In the genomic region with DNA sequence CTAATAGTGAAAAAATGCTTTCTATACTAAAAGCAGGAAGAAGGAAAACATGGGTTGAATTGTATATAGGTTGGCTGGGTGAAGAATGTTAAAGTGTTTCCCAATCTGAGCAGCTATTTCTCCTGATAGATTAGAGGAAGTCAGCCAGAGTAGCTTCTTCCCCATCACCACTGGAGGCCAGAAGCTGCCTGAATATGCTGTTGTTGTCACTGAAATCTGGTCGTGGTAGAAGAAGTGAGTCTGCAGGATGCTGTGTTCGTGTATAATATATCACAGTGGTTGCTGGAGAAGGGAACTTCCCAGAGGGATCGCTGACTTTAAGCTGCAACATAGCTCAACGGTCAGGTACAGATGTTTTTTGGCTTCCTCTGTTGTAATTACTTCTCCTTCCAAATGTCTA, we compare ENCODE assay signal across 1 cellular context.
TF ChIP-seq lines count a peak whose summit lies in the region.

No MANE protein-coding gene starts in this region.

TF ChIP-seq in IMR-90, 13 proteins besides CTCF, POLR2A, EP300 and RAD21 (continued from another document):
- TF ChIP-seq, protein P1, sequence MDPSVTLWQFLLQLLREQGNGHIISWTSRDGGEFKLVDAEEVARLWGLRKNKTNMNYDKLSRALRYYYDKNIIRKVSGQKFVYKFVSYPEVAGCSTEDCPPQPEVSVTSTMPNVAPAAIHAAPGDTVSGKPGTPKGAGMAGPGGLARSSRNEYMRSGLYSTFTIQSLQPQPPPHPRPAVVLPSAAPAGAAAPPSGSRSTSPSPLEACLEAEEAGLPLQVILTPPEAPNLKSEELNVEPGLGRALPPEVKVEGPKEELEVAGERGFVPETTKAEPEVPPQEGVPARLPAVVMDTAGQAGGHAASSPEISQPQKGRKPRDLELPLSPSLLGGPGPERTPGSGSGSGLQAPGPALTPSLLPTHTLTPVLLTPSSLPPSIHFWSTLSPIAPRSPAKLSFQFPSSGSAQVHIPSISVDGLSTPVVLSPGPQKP (IDR thresholded peaks at IDR 0.05; ENCODE audit: borderline replicate concordance, low read depth, low read length), result no peak
- TF ChIP-seq RFX5 (IDR thresholded peaks at IDR 0.05; ENCODE audit: low read depth, low read length) (no peak), CEBPB (IDR thresholded peaks at IDR 0.05; ENCODE audit: low read depth, low read length) (no peak), MAFK (IDR thresholded peaks at IDR 0.05; ENCODE audit: low read depth, low read length) (no peak), MAZ (IDR thresholded peaks at IDR 0.05; ENCODE audit: borderline replicate concordance, low read depth, low read length) (no peak), MXI1 (IDR thresholded peaks at IDR 0.05; ENCODE audit: borderline replicate concordance, low read depth, low read length) (no peak), NFE2L2 (IDR thresholded peaks at IDR 0.05; ENCODE audit: low read depth, low read length) (no peak), CHD1 (IDR thresholded peaks at IDR 0.05; ENCODE audit: low read depth, low read length) (no peak), SMC3 (IDR thresholded peaks at IDR 0.05; ENCODE audit: low read depth, low read length) (no peak), FOS (IDR thresholded peaks at IDR 0.05; ENCODE audit: low read depth, low read length) (no peak)
- TF ChIP-seq, protein P2, sequence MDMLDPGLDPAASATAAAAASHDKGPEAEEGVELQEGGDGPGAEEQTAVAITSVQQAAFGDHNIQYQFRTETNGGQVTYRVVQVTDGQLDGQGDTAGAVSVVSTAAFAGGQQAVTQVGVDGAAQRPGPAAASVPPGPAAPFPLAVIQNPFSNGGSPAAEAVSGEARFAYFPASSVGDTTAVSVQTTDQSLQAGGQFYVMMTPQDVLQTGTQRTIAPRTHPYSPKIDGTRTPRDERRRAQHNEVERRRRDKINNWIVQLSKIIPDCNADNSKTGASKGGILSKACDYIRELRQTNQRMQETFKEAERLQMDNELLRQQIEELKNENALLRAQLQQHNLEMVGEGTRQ (IDR thresholded peaks at IDR 0.05; ENCODE audit: low read depth, low read length), result no peak
